20 cellular contexts compared by ENCODE assay signal in genomic region chr1:75671708-75672107, GRCh38. TPM values are rescaled to one million over a fixed set of nuclear protein-coding genes. Genes with fewer than 3 reads are reported as not detected.
DNase-seq lines count a peak whose midpoint lies in the region; ATAC-seq, FAIRE-seq and TF ChIP-seq lines count a peak whose summit lies in the region.
"Had no signal": no experiment of that assay in that cellular context is flagged by ENCODE, and none has a peak within 500 bp of the region (broad histone marks: within the 10 kb centered on the region; RNA-seq: fewer than 3 reads in every experiment).

No MANE protein-coding gene starts in this region.

- no peak overlapping the region for H3K4me2 ChIP-seq in HCT116 (ENCODE audit: low read length)
- H3K4me2 ChIP-seq in neural progenitor cell = peak overlapping the region; percentile 28
- H3K4me2 ChIP-seq: KMS-11 had no signal

- H4K20me1 ChIP-seq in HCT116 (ENCODE audit: insufficient read depth) (no peaks in the 10 kb centered on the region), neural progenitor cell (ENCODE audit: low read depth) (no peaks in the 10 kb centered on the region)

- peaks cover 11% of the 10 kb centered on the region for H3F3A ChIP-seq in neural progenitor cell (ENCODE audit: low read depth)

- POLR2A ChIA-PET in HCT116 (lab: Charles Lee) = no interaction called here
- POLR2A ChIA-PET in activated CD8-positive, alpha-beta T cell treated with anti-CD3 and anti-CD28 coated beads for 36 hours (lab: Charles Lee) = no interaction called here

- H3K9ac ChIP-seq in HCT116 (ENCODE audit: low read length) = no peak overlapping the region
- no peak overlapping the region for H3K9ac ChIP-seq in neural progenitor cell
- H3K9ac ChIP-seq: KMS-11 had no signal

- intact Hi-C loops in HCT116 (cut with micrococcal nuclease) (loop anchor here (2.0 kb wide), 1 partner anchor 115 kb away; the partner anchor contains the start of gene RABGGTB), pancreas (cut with DNase I) (no loop called here)
- intact Hi-C loops in activated CD8-positive, alpha-beta T cell treated with anti-CD3 and anti-CD28 coated beads for 36 hours (cut with micrococcal nuclease) = no loop called here

- no peaks in the 10 kb centered on the region for H3K79me2 ChIP-seq in HCT116 (ENCODE audit: insufficient read depth, low read length)
- peaks cover 78% of the 10 kb centered on the region for H3K79me2 ChIP-seq in neural progenitor cell (ENCODE audit: low read depth)

- H3K9me3 Mint-ChIP-seq in neural progenitor cell = no peaks in the 10 kb centered on the region
- H3K9me3 Mint-ChIP-seq in glutamatergic neuron (ENCODE audit: unreplicated experiment) = no peaks in the 10 kb centered on the region
- H3K9me3 Mint-ChIP-seq in activated CD8-positive, alpha-beta T cell treated with anti-CD3 and anti-CD28 coated beads for 36 hours = no peaks in the 10 kb centered on the region

- H3K4me3 ChIP-seq in HCT116 (replicated peaks in 1 of 2; ENCODE audit: low read depth in 1 of 2, low read length in 2 of 2) (no peak overlapping the region), neural progenitor cell (no peak overlapping the region), pancreas (no peak overlapping the region)
- H3K4me3 ChIP-seq: MG63, SJCRH30 had no signal

- H3K9me2 ChIP-seq in HCT116 (ENCODE audit: insufficient read depth) = no peaks in the 10 kb centered on the region

- H3K4me3 Mint-ChIP-seq in neural progenitor cell (no peak overlapping the region), glutamatergic neuron (ENCODE audit: unreplicated experiment) (no peak overlapping the region)
- no peak overlapping the region for H3K4me3 Mint-ChIP-seq in activated CD8-positive, alpha-beta T cell treated with anti-CD3 and anti-CD28 coated beads for 36 hours
- H3K4me3 Mint-ChIP-seq: CD4-positive, CD25-positive, alpha-beta regulatory T cell had no signal

- no TSS peak for BruUV-seq in HCT116 (replicated peaks; lab: Mats Ljungman, UMichigan)

- 80 to 86% methylated on average over 4 of the region's 4 CpGs for WGBS in pancreas, 2 donors

- H3K36me3 ChIP-seq in HCT116 (ENCODE audit: control insufficient read depth in 1 of 2, insufficient read depth in 2 of 2, low read length in 2 of 2) (no peaks in the 10 kb centered on the region), neural progenitor cell (no peaks in the 10 kb centered on the region), pancreas (no peaks in the 10 kb centered on the region)
- H3K36me3 ChIP-seq: MG63, SJCRH30 had no signal

- TF ChIP-seq POLR2A in HCT116 (IDR thresholded peaks at IDR 0.05; ENCODE audit: borderline replicate concordance, extremely low read depth, insufficient read depth, insufficient read length) = no peak

- H3K4me1 Mint-ChIP-seq in neural progenitor cell = peaks cover 8% of the 10 kb centered on the region
- H3K4me1 Mint-ChIP-seq in glutamatergic neuron (ENCODE audit: low read depth, unreplicated experiment) = no peaks in the 10 kb centered on the region
- no peaks in the 10 kb centered on the region for H3K4me1 Mint-ChIP-seq in activated CD8-positive, alpha-beta T cell treated with anti-CD3 and anti-CD28 coated beads for 36 hours (ENCODE audit: low read depth)
- H3K4me1 Mint-ChIP-seq: CD4-positive, CD25-positive, alpha-beta regulatory T cell had no signal

- H3K4me1 ChIP-seq in HCT116 (ENCODE audit: control insufficient read depth in 1 of 2, insufficient read depth in 2 of 2, low read length in 2 of 2) (peaks cover 9 to 18% of the 10 kb centered on the region in 2 experiments), neural progenitor cell (peaks cover 25% of the 10 kb centered on the region), pancreas (no peaks in the 10 kb centered on the region)
- H3K4me1 ChIP-seq: SJCRH30 had no signal

- H3K36me3 Mint-ChIP-seq in neural progenitor cell (no peaks in the 10 kb centered on the region), glutamatergic neuron (ENCODE audit: unreplicated experiment) (no peaks in the 10 kb centered on the region)
- H3K36me3 Mint-ChIP-seq in activated CD8-positive, alpha-beta T cell treated with anti-CD3 and anti-CD28 coated beads for 36 hours (ENCODE audit: low read depth) = no peaks in the 10 kb centered on the region
- H3K36me3 Mint-ChIP-seq: CD4-positive, CD25-positive, alpha-beta regulatory T cell had no signal

- H3K9me3 ChIP-seq in HCT116 (ENCODE audit: control insufficient read depth in 1 of 2, insufficient read depth in 1 of 2, low read depth in 1 of 2, low read length in 2 of 2) = no peaks in the 10 kb centered on the region
- H3K9me3 ChIP-seq in neural progenitor cell (ENCODE audit: low read depth) = no peaks in the 10 kb centered on the region
- no peaks in the 10 kb centered on the region for H3K9me3 ChIP-seq in pancreas
- H3K9me3 ChIP-seq: MG63, SJCRH30 had no signal

- H3K27me3 ChIP-seq in HCT116 (ENCODE audit: insufficient read depth, low read length) (no peaks in the 10 kb centered on the region), neural progenitor cell (no peaks in the 10 kb centered on the region), pancreas (no peaks in the 10 kb centered on the region)
- H3K27me3 ChIP-seq: MG63, SJCRH30 had no signal

- no peak for FAIRE-seq in pancreas (lab: Jason Lieb, UNC)

- H3K27ac Mint-ChIP-seq in neural progenitor cell = no peak overlapping the region
- no peak overlapping the region for H3K27ac Mint-ChIP-seq in glutamatergic neuron (ENCODE audit: unreplicated experiment)
- no peak overlapping the region for H3K27ac Mint-ChIP-seq in activated CD8-positive, alpha-beta T cell treated with anti-CD3 and anti-CD28 coated beads for 36 hours
- H3K27ac Mint-ChIP-seq: CD4-positive, CD25-positive, alpha-beta regulatory T cell had no signal

- DNase-seq in HCT116 (ENCODE audit: low read depth, low spot score) (no peak), neural progenitor cell (ENCODE audit: low spot score) (no peak), pancreas (no peak), glutamatergic neuron (no peak)
- no peak for DNase-seq in effector CD4-positive, alpha-beta T cell
- DNase-seq in activated CD8-positive, alpha-beta T cell treated with anti-CD3 and anti-CD28 coated beads for 36 hours = no peak
- DNase-seq: AML-193; CD4-positive, CD25-positive, alpha-beta regulatory T cell; DMS79; GOT3; MG63; NCI-H1092 treated with DMSO at 0.1 percent for 48 hours; NCI-H1694; NCI-H345; NCI-H69; SJCRH30 had no signal

- H3K27me3 Mint-ChIP-seq in neural progenitor cell (ENCODE audit: insufficient read depth, low read depth) (no peaks in the 10 kb centered on the region), glutamatergic neuron (ENCODE audit: unreplicated experiment) (no peaks in the 10 kb centered on the region)
- peaks cover 4% of the 10 kb centered on the region for H3K27me3 Mint-ChIP-seq in activated CD8-positive, alpha-beta T cell treated with anti-CD3 and anti-CD28 coated beads for 36 hours

- CTCF ChIA-PET in HCT116 (lab: Charles Lee) = no interaction called here
- CTCF ChIA-PET in activated CD8-positive, alpha-beta T cell treated with anti-CD3 and anti-CD28 coated beads for 36 hours (lab: Charles Lee) = no interaction called here

- ATAC-seq in GM18517 (IDR thresholded peaks at IDR 0.05; ENCODE audit: unreplicated experiment) (peak; percentile 61), HCT116 (no peak), HG03565 (IDR thresholded peaks at IDR 0.05; ENCODE audit: unreplicated experiment) (peak; percentile 39), pancreas (no peak)
- ATAC-seq in activated CD8-positive, alpha-beta T cell treated with anti-CD3 and anti-CD28 coated beads for 36 hours = no peak

- no peak overlapping the region for H3K27ac ChIP-seq in HCT116 (ENCODE audit: low read depth, low read length)
- H3K27ac ChIP-seq in neural progenitor cell = no peak overlapping the region
- H3K27ac ChIP-seq in pancreas = no peak overlapping the region
- H3K27ac ChIP-seq: KMS-11, RWPE1, SJCRH30 had no signal

- no peak for TF ChIP-seq RAD21 in HCT116 (IDR thresholded peaks at IDR 0.05; ENCODE audit: low read depth)

- H2AFZ ChIP-seq in HCT116 (ENCODE audit: low read depth, low read length, poor library complexity, severe bottlenecking) (peak overlapping the region; percentile 62), neural progenitor cell (replicated peaks) (no peak overlapping the region)

- RAD21 ChIA-PET in HCT116 (lab: Charles Lee; ENCODE audit: low non-redundant PET in 1 of 2, low total read pairs in 2 of 2, uncharacterized antibody in 2 of 2, unreplicated experiment in 2 of 2) = no interaction called here

- TF ChIP-seq CTCF in HCT116 (IDR thresholded peaks at IDR 0.05 in 2 of 3, conservative IDR thresholded peaks at IDR 0.05 in 1 of 3; ENCODE audit: borderline replicate concordance in 1 of 3, insufficient read depth in 1 of 3, low read depth in 2 of 3, low read length in 2 of 3) (no peak), neural progenitor cell (IDR thresholded peaks at IDR 0.05) (no peak), pancreas (IDR thresholded peaks at IDR 0.05) (no peak), glutamatergic neuron (IDR thresholded peaks at IDR 0.05; ENCODE audit: partially characterized antibody, unreplicated experiment) (no peak)
- no peak for TF ChIP-seq CTCF in activated CD8-positive, alpha-beta T cell treated with anti-CD3 and anti-CD28 coated beads for 36 hours (IDR thresholded peaks at IDR 0.05)

TF ChIP-seq in HCT116, 20 proteins besides CTCF, POLR2A, EP300 and RAD21 (continues in another document):
- TF ChIP-seq MAX (IDR thresholded peaks at IDR 0.05) = no peak
- no peak for TF ChIP-seq CBX3 (IDR thresholded peaks at IDR 0.05; ENCODE audit: low read depth)
- no peak for TF ChIP-seq POLR2AphosphoS5 (IDR thresholded peaks at IDR 0.05; ENCODE audit: low read depth, low read length)
- no peak for TF ChIP-seq FOSL1 (IDR thresholded peaks at IDR 0.05; ENCODE audit: low read depth)
- TF ChIP-seq SP1 (IDR thresholded peaks at IDR 0.05; ENCODE audit: low read depth) = no peak
- TF ChIP-seq ZNF274 (IDR thresholded peaks at IDR 0.05; ENCODE audit: low read depth, low read length) = no peak
- no peak for TF ChIP-seq ELF1 (IDR thresholded peaks at IDR 0.05; ENCODE audit: borderline replicate concordance, low read depth)
- TF ChIP-seq SRF (IDR thresholded peaks at IDR 0.05; ENCODE audit: low read depth) = no peak
- TF ChIP-seq JUND (IDR thresholded peaks at IDR 0.05) = no peak

RNA-seq across cellular contexts. Expression of gene ACADM, which starts 52.8 kb away (rescaled TPM):
- total RNA-seq in HCT116 (2021; ENCODE audit: unreplicated experiment) = 48.7 TPM
- polyA plus RNA-seq in HCT116 (2012) = 14.9 and 24.9 TPM in 2 replicates
- total RNA-seq in neural progenitor cell (ENCODE audit: low replicate concordance) = 46.4 and 85.1 TPM in 2 replicates
- 10 to 100 TPM; 18.3 to 33.5 (median 26.2) TPM for total RNA-seq in pancreas
- 10 to 100 TPM in 1 of 2 donors, 1 to 10 TPM in 1; 9.8 to 29.0 TPM for polyA plus RNA-seq in pancreas
- 70.3 TPM for total RNA-seq in glutamatergic neuron (ENCODE audit: unreplicated experiment)
- 10 to 100 TPM; 47.5 to 49.8 TPM for total RNA-seq in activated CD8-positive, alpha-beta T cell treated with anti-CD3 and anti-CD28 coated beads for 36 hours

Comparison
In these comparisons a context has a peak if more than half of its experiments do, and no peak if none do; other contexts are left out.
1. ATAC-seq: peak in GM18517 (single experiment) and HG03565 (single experiment); none in HCT116 (single experiment), pancreas (0 of 4) and activated CD8-positive, alpha-beta T cell treated with anti-CD3 and anti-CD28 coated beads for 36 hours (single experiment).